In genomic region chr1:28416509-28417194, GRCh38 we compare ENCODE assay signal across 1 cellular context.
A peak's percentile ranks its signal among the peaks of the same experiment; 100 is the strongest.
TF ChIP-seq lines count a peak whose summit lies in the region.

No MANE protein-coding gene starts in this region.

TF ChIP-seq in K562, 482 proteins besides CTCF, POLR2A, EP300 and RAD21 (continued from another document and continues in another):
- no peak for TF ChIP-seq RERE (CRISPR knock-in tag; IDR thresholded peaks at IDR 0.05; ENCODE audit: borderline replicate concordance)
- TF ChIP-seq BCOR (IDR thresholded peaks at IDR 0.05) = no peak
- TF ChIP-seq AFF1 (IDR thresholded peaks at IDR 0.05; ENCODE audit: low read depth in 1 of 2, partially characterized antibody in 2 of 2) = peak; percentile 43 to 57
- TF ChIP-seq ZNF354B (CRISPR knock-in tag; IDR thresholded peaks at IDR 0.05) = no peak
- no peak for TF ChIP-seq TAF1 (IDR thresholded peaks at IDR 0.05; ENCODE audit: control insufficient read depth, extremely low read depth, insufficient read depth, low read length, severe bottlenecking)
- TF ChIP-seq CHAMP1 (IDR thresholded peaks at IDR 0.05) = no peak
- TF ChIP-seq ATF3 (IDR thresholded peaks at IDR 0.05) = peak; percentile 54; the same call in 1 of the 2 replicates
- no peak for TF ChIP-seq ATF3 (CRISPR knock-in tag; conservative IDR thresholded peaks at IDR 0.05)
- TF ChIP-seq CBX1 (IDR thresholded peaks at IDR 0.05; ENCODE audit: low read depth) = no peak
- TF ChIP-seq ZNF431 (CRISPR knock-in tag; IDR thresholded peaks at IDR 0.05) = no peak
- TF ChIP-seq MEIS2 (IDR thresholded peaks at IDR 0.05; ENCODE audit: partially characterized antibody) = peak; percentile 100
- TF ChIP-seq ZNF175 (CRISPR knock-in tag; IDR thresholded peaks at IDR 0.05; ENCODE audit: low read depth) = no peak
- TF ChIP-seq HDAC1 (IDR thresholded peaks at IDR 0.05) = peak in 1 of 2 experiments; percentile 68; a peak in 2 of 4 replicates
- TF ChIP-seq PCBP2 (IDR thresholded peaks at IDR 0.05; ENCODE audit: low read depth, low read length, poor library complexity, severe bottlenecking) = no peak
- TF ChIP-seq TRIM25 (IDR thresholded peaks at IDR 0.05; ENCODE audit: borderline replicate concordance) = peak; percentile 72; the same call in 1 of the 2 replicates
- no peak; the same call in 1 of the 2 replicates for TF ChIP-seq NFE2 (IDR thresholded peaks at IDR 0.05; ENCODE audit: low read depth)
- TF ChIP-seq BRD9 (IDR thresholded peaks at IDR 0.05; ENCODE audit: low read depth, partially characterized antibody) = peak; percentile 40
- no peak for TF ChIP-seq E2F1 (CRISPR knock-in tag; IDR thresholded peaks at IDR 0.05)
- peak in 1 of 2 experiments; percentile 70; a peak in 2 of 4 replicates for TF ChIP-seq ARNT (IDR thresholded peaks at IDR 0.05)
- no peak for TF ChIP-seq ZBTB9 (CRISPR knock-in tag; IDR thresholded peaks at IDR 0.05)
- no peak for TF ChIP-seq MAFK (IDR thresholded peaks at IDR 0.05; ENCODE audit: low read length)
- TF ChIP-seq SRSF1 (IDR thresholded peaks at IDR 0.05; ENCODE audit: low read depth, low read length) = no peak
- TF ChIP-seq KDM1A (IDR thresholded peaks at IDR 0.05) = peak; percentile 57 to 80; a peak in 3 of 4 replicates
- TF ChIP-seq JUN (IDR thresholded peaks at IDR 0.05; ENCODE audit: borderline replicate concordance, low read depth, low read length) = no peak
- TF ChIP-seq JUN (CRISPR knock-in tag; IDR thresholded peaks at IDR 0.05; ENCODE audit: borderline replicate concordance) = no peak
- TF ChIP-seq CBFB (CRISPR knock-in tag; IDR thresholded peaks at IDR 0.05) = no peak
- peak; percentile 71; the same call in 1 of the 2 replicates for TF ChIP-seq SMARCA5 (IDR thresholded peaks at IDR 0.05)
- no peak for TF ChIP-seq RBM14 (IDR thresholded peaks at IDR 0.05; ENCODE audit: borderline replicate concordance, insufficient read depth, low read depth, low read length)
- no peak for TF ChIP-seq USF1 (CRISPR knock-in tag; IDR thresholded peaks at IDR 0.05)
- no peak for TF ChIP-seq KLF16 (IDR thresholded peaks at IDR 0.05)
- no peak for TF ChIP-seq DACH1 (IDR thresholded peaks at IDR 0.05; ENCODE audit: partially characterized antibody)
- 0 out of 2 replicates have a peak, but pooled peaks have one; percentile 36 for TF ChIP-seq POLR2H (tag; IDR thresholded peaks at IDR 0.05; ENCODE audit: low read depth)
- TF ChIP-seq CUX1 (CRISPR knock-in tag; IDR thresholded peaks at IDR 0.05) = peak; percentile 0; the same call in 1 of the 2 replicates
